In the genomic region with DNA sequence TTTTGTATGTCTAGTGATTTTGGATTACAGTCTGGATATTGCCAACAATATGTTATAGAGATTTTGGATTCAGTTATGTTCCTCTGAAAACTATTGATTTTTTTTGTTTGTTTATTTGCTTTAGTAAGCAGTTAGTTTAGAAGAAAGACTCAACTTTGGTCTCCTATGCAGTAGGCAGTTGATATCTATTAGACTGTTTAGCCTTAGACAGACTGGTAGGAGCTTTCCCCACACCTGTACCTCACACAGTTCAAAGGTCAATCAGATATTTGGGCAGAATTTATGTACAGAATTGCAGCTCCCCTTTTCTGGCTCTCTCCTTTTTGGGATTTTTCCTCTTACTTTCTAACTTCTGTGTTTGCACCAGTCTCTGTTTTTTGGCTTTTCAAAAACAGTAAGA, we compare ENCODE assay signal across 11 cellular contexts.
"Had no signal": no experiment of that assay in that cellular context is flagged by ENCODE, and none has a peak within 500 bp of the region (broad histone marks: within the 10 kb centered on the region; RNA-seq: fewer than 3 reads in every experiment).

No MANE protein-coding gene starts in this region.

- H3K27ac ChIP-seq: GM23248 had no signal

- H3K4me3 Mint-ChIP-seq: GM23338, H9, HFFc6 had no signal

- H3K9me3 Mint-ChIP-seq: GM23338, H9, HFFc6 had no signal

- H3K27ac Mint-ChIP-seq: GM23338, H9, HFFc6 had no signal

- H3K4me2 ChIP-seq: GM23338 had no signal

- ATAC-seq: GM23338, HCT116 had no signal

- DNase-seq: GM23248, GOT3, H7, H9, HCEC 1CT, HFFc6 had no signal

- H3K4me1 Mint-ChIP-seq: GM23338, H9 had no signal

- H2AFZ ChIP-seq: GM23248, GM23338 had no signal

- H3K4me1 ChIP-seq: HAP-1 had no signal

- H3K9ac ChIP-seq: GM23248 had no signal

- FAIRE-seq: H1, H54 had no signal

- H3K9me3 ChIP-seq: HAP-1 had no signal

- H3K4me3 ChIP-seq: GM23248, GM23338, HAP-1 had no signal

- H3K36me3 ChIP-seq: HAP-1 had no signal
